In the genomic region with DNA sequence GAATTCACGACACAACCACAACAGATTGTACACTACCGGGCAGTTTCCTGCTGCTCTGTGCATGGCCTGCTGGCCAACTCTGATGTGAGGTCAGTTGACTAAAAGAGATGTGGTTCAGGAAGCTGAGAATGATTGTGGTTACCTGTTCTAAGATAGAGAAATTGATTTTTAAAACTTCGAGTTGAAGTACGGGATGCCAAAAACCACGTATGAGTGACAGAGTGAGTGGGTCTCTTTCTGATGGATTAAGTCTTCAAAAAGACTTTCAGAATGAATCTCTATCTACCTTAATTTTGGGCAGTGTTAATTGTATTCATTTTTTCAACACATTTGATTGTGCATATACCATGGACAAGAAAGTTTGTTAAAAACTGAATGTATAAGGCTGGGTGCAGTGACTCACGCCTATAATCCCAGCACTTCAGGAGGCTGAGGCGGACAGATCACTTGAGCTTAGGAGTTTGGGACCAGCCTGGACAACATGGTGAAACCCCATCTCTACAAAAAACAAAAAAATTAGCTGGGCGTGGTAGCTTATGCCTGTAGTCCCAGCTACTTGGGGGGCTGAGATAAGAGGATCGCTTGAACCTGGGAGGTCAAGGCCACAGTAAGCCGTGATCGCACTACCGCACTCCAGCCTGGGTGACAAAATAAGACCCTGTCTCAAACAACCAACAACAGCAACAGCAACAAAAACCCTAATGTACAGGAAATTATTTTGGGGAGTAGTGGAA, we compare ENCODE assay signal across 1 cellular context.
TF ChIP-seq lines count a peak whose summit lies in the region.

No MANE protein-coding gene starts in this region.

TF ChIP-seq in GM12878, 131 proteins besides CTCF, POLR2A, EP300 and RAD21 (continued from another document):
- TF ChIP-seq, protein P1, sequence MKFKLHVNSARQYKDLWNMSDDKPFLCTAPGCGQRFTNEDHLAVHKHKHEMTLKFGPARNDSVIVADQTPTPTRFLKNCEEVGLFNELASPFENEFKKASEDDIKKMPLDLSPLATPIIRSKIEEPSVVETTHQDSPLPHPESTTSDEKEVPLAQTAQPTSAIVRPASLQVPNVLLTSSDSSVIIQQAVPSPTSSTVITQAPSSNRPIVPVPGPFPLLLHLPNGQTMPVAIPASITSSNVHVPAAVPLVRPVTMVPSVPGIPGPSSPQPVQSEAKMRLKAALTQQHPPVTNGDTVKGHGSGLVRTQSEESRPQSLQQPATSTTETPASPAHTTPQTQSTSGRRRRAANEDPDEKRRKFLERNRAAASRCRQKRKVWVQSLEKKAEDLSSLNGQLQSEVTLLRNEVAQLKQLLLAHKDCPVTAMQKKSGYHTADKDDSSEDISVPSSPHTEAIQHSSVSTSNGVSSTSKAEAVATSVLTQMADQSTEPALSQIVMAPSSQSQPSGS (IDR thresholded peaks at IDR 0.05; ENCODE audit: low read length) = peak; percentile 48; the same call in 1 of the 2 replicates
- TF ChIP-seq BMI1 (IDR thresholded peaks at IDR 0.05; ENCODE audit: borderline replicate concordance) (no peak), HDGF (IDR thresholded peaks at IDR 0.05) (no peak), CEBPB (IDR thresholded peaks at IDR 0.05; ENCODE audit: borderline replicate concordance in 1 of 2, low read depth in 2 of 2, low read length in 2 of 2) (no peak), NBN (IDR thresholded peaks at IDR 0.05) (no peak), SP1 (IDR thresholded peaks at IDR 0.05; ENCODE audit: low read depth, low read length) (no peak), MEF2A (IDR thresholded peaks at IDR 0.05; ENCODE audit: insufficient read depth, low read depth, low read length) (peak; percentile 34; the same call in 1 of the 2 replicates), SUZ12 (IDR thresholded peaks at IDR 0.05; ENCODE audit: unreplicated experiment) (no peak), KDM1A (IDR thresholded peaks at IDR 0.05; ENCODE audit: borderline replicate concordance) (no peak), LARP7 (IDR thresholded peaks at IDR 0.05) (no peak), NFYA (IDR thresholded peaks at IDR 0.05; ENCODE audit: borderline replicate concordance, low read depth, low read length) (no peak), RUNX3 (IDR thresholded peaks at IDR 0.05; ENCODE audit: low read length) (peak; percentile 92), IRF4 (IDR thresholded peaks at IDR 0.05; ENCODE audit: low read depth, low read length) (no peak), RB1 (IDR thresholded peaks at IDR 0.05; ENCODE audit: borderline replicate concordance) (no peak), NFIC (IDR thresholded peaks at IDR 0.05; ENCODE audit: low read depth, low read length) (peak; percentile 62; the same call in 1 of the 2 replicates), PAX8 (IDR thresholded peaks at IDR 0.05) (no peak), TCF3 (IDR thresholded peaks at IDR 0.05; ENCODE audit: borderline replicate concordance, insufficient read depth, low read depth, low read length) (no peak), EZH2 (IDR thresholded peaks at IDR 0.05; ENCODE audit: borderline replicate concordance, control insufficient read depth, low read depth, low read length) (no peak), BHLHE40 (IDR thresholded peaks at IDR 0.05; ENCODE audit: borderline replicate concordance in 1 of 2, low read depth in 2 of 2, low read length in 1 of 2) (no peak), JUNB (IDR thresholded peaks at IDR 0.05) (peak; percentile 34; the same call in 1 of the 2 replicates), HDAC2 (IDR thresholded peaks at IDR 0.05) (no peak), CREM (IDR thresholded peaks at IDR 0.05; ENCODE audit: low read depth) (no peak), SRF (IDR thresholded peaks at IDR 0.05; ENCODE audit: low read depth in 2 of 2, low read length in 2 of 2) (no peak), STAT3 (IDR thresholded peaks at IDR 0.05; ENCODE audit: low read depth, low read length) (no peak)
- TF ChIP-seq, protein P2, sequence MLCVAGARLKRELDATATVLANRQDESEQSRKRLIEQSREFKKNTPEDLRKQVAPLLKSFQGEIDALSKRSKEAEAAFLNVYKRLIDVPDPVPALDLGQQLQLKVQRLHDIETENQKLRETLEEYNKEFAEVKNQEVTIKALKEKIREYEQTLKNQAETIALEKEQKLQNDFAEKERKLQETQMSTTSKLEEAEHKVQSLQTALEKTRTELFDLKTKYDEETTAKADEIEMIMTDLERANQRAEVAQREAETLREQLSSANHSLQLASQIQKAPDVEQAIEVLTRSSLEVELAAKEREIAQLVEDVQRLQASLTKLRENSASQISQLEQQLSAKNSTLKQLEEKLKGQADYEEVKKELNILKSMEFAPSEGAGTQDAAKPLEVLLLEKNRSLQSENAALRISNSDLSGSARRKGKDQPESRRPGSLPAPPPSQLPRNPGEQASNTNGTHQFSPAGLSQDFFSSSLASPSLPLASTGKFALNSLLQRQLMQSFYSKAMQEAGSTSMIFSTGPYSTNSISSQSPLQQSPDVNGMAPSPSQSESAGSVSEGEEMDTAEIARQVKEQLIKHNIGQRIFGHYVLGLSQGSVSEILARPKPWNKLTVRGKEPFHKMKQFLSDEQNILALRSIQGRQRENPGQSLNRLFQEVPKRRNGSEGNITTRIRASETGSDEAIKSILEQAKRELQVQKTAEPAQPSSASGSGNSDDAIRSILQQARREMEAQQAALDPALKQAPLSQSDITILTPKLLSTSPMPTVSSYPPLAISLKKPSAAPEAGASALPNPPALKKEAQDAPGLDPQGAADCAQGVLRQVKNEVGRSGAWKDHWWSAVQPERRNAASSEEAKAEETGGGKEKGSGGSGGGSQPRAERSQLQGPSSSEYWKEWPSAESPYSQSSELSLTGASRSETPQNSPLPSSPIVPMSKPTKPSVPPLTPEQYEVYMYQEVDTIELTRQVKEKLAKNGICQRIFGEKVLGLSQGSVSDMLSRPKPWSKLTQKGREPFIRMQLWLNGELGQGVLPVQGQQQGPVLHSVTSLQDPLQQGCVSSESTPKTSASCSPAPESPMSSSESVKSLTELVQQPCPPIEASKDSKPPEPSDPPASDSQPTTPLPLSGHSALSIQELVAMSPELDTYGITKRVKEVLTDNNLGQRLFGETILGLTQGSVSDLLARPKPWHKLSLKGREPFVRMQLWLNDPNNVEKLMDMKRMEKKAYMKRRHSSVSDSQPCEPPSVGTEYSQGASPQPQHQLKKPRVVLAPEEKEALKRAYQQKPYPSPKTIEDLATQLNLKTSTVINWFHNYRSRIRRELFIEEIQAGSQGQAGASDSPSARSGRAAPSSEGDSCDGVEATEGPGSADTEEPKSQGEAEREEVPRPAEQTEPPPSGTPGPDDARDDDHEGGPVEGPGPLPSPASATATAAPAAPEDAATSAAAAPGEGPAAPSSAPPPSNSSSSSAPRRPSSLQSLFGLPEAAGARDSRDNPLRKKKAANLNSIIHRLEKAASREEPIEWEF (IDR thresholded peaks at IDR 0.05; ENCODE audit: insufficient replicate concordance, low read depth, low read length) = no peak
- TF ChIP-seq, protein P3, sequence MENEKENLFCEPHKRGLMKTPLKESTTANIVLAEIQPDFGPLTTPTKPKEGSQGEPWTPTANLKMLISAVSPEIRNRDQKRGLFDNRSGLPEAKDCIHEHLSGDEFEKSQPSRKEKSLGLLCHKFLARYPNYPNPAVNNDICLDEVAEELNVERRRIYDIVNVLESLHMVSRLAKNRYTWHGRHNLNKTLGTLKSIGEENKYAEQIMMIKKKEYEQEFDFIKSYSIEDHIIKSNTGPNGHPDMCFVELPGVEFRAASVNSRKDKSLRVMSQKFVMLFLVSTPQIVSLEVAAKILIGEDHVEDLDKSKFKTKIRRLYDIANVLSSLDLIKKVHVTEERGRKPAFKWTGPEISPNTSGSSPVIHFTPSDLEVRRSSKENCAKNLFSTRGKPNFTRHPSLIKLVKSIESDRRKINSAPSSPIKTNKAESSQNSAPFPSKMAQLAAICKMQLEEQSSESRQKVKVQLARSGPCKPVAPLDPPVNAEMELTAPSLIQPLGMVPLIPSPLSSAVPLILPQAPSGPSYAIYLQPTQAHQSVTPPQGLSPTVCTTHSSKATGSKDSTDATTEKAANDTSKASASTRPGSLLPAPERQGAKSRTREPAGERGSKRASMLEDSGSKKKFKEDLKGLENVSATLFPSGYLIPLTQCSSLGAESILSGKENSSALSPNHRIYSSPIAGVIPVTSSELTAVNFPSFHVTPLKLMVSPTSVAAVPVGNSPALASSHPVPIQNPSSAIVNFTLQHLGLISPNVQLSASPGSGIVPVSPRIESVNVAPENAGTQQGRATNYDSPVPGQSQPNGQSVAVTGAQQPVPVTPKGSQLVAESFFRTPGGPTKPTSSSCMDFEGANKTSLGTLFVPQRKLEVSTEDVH (IDR thresholded peaks at IDR 0.05; ENCODE audit: low read depth, partially characterized antibody) = no peak
- TF ChIP-seq, protein P4, sequence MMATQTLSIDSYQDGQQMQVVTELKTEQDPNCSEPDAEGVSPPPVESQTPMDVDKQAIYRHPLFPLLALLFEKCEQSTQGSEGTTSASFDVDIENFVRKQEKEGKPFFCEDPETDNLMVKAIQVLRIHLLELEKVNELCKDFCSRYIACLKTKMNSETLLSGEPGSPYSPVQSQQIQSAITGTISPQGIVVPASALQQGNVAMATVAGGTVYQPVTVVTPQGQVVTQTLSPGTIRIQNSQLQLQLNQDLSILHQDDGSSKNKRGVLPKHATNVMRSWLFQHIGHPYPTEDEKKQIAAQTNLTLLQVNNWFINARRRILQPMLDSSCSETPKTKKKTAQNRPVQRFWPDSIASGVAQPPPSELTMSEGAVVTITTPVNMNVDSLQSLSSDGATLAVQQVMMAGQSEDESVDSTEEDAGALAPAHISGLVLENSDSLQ (IDR thresholded peaks at IDR 0.05) = peak; percentile 86
- TF ChIP-seq, protein P5, sequence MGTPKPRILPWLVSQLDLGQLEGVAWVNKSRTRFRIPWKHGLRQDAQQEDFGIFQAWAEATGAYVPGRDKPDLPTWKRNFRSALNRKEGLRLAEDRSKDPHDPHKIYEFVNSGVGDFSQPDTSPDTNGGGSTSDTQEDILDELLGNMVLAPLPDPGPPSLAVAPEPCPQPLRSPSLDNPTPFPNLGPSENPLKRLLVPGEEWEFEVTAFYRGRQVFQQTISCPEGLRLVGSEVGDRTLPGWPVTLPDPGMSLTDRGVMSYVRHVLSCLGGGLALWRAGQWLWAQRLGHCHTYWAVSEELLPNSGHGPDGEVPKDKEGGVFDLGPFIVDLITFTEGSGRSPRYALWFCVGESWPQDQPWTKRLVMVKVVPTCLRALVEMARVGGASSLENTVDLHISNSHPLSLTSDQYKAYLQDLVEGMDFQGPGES (IDR thresholded peaks at IDR 0.05) = no peak
- TF ChIP-seq, protein P6, sequence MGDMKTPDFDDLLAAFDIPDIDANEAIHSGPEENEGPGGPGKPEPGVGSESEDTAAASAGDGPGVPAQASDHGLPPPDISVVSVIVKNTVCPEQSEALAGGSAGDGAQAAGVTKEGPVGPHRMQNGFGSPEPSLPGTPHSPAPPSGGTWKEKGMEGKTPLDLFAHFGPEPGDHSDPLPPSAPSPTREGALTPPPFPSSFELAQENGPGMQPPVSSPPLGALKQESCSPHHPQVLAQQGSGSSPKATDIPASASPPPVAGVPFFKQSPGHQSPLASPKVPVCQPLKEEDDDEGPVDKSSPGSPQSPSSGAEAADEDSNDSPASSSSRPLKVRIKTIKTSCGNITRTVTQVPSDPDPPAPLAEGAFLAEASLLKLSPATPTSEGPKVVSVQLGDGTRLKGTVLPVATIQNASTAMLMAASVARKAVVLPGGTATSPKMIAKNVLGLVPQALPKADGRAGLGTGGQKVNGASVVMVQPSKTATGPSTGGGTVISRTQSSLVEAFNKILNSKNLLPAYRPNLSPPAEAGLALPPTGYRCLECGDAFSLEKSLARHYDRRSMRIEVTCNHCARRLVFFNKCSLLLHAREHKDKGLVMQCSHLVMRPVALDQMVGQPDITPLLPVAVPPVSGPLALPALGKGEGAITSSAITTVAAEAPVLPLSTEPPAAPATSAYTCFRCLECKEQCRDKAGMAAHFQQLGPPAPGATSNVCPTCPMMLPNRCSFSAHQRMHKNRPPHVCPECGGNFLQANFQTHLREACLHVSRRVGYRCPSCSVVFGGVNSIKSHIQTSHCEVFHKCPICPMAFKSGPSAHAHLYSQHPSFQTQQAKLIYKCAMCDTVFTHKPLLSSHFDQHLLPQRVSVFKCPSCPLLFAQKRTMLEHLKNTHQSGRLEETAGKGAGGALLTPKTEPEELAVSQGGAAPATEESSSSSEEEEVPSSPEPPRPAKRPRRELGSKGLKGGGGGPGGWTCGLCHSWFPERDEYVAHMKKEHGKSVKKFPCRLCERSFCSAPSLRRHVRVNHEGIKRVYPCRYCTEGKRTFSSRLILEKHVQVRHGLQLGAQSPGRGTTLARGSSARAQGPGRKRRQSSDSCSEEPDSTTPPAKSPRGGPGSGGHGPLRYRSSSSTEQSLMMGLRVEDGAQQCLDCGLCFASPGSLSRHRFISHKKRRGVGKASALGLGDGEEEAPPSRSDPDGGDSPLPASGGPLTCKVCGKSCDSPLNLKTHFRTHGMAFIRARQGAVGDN (IDR thresholded peaks at IDR 0.05) = no peak
- TF ChIP-seq, protein P7, sequence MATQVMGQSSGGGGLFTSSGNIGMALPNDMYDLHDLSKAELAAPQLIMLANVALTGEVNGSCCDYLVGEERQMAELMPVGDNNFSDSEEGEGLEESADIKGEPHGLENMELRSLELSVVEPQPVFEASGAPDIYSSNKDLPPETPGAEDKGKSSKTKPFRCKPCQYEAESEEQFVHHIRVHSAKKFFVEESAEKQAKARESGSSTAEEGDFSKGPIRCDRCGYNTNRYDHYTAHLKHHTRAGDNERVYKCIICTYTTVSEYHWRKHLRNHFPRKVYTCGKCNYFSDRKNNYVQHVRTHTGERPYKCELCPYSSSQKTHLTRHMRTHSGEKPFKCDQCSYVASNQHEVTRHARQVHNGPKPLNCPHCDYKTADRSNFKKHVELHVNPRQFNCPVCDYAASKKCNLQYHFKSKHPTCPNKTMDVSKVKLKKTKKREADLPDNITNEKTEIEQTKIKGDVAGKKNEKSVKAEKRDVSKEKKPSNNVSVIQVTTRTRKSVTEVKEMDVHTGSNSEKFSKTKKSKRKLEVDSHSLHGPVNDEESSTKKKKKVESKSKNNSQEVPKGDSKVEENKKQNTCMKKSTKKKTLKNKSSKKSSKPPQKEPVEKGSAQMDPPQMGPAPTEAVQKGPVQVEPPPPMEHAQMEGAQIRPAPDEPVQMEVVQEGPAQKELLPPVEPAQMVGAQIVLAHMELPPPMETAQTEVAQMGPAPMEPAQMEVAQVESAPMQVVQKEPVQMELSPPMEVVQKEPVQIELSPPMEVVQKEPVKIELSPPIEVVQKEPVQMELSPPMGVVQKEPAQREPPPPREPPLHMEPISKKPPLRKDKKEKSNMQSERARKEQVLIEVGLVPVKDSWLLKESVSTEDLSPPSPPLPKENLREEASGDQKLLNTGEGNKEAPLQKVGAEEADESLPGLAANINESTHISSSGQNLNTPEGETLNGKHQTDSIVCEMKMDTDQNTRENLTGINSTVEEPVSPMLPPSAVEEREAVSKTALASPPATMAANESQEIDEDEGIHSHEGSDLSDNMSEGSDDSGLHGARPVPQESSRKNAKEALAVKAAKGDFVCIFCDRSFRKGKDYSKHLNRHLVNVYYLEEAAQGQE (IDR thresholded peaks at IDR 0.05; ENCODE audit: low read depth, low read length) = 0 out of 2 replicates have a peak, but pooled peaks have one; percentile 9
- TF ChIP-seq, protein P8, sequence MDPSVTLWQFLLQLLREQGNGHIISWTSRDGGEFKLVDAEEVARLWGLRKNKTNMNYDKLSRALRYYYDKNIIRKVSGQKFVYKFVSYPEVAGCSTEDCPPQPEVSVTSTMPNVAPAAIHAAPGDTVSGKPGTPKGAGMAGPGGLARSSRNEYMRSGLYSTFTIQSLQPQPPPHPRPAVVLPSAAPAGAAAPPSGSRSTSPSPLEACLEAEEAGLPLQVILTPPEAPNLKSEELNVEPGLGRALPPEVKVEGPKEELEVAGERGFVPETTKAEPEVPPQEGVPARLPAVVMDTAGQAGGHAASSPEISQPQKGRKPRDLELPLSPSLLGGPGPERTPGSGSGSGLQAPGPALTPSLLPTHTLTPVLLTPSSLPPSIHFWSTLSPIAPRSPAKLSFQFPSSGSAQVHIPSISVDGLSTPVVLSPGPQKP (IDR thresholded peaks at IDR 0.05; ENCODE audit: low read depth, low read length) = no peak
